ENCODE assay signal across 23 cellular contexts in the genomic region with DNA sequence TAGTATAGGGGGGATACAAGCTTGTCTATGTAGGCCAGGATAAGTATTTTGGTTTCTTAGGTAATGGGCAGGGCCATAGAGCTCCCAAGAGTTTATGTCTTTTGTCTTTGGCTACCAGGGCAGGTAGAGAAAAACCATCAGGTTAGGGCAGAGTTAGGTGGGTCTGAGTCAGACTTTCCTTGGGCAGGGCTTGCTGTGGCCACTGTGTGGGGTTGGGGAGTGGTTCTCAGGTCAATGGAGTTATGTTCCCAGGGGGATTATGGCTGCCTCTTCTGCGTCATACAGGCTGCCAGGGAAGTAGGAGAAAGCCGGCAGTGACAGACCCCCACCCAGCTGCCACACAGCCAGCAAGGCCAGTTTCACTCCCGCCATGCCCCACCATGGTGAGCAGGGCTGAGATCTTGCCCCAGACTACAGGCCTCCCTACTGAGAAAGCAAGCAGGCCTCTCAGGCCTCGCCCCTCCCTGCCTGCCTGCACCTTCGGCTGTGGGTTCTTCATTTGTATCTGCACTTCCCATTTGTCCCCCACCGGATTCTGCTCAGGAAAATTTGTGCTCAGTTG.
"Had no signal": no experiment of that assay in that cellular context is flagged by ENCODE, and none has a peak within 500 bp of the region (broad histone marks: within the 10 kb centered on the region; RNA-seq: fewer than 3 reads in every experiment).

No MANE protein-coding gene starts in this region.

- FAIRE-seq: colon had no signal

- H3K4me1 ChIP-seq: esophagus muscularis mucosa had no signal

- H3K27ac Mint-ChIP-seq: activated CD8-positive, alpha-beta T cell treated with anti-CD3 and anti-CD28 coated beads, Interleukin-2, amount 10 ng/mL, durations not matched to agents 7 days and 5 days; nephron progenitor cell; type B pancreatic cell had no signal

- H3K27me3 ChIP-seq: brain microvascular endothelial cell, dorsolateral prefrontal cortex, esophagus muscularis mucosa had no signal

- H3K27me3 Mint-ChIP-seq: type B pancreatic cell had no signal

- DNase-seq: activated CD4-positive, alpha-beta T cell treated with anti-CD3 and anti-CD28 coated beads for 48 hours; activated CD4-positive, CD25-positive, alpha-beta regulatory T cell; activated CD8-positive, alpha-beta T cell treated with anti-CD3 and anti-CD28 coated beads, Interleukin-2, amount 10 ng/mL, durations not matched to agents 7 days and 5 days; activated effector memory CD4-positive, alpha-beta T cell treated with Interleukin-2 at 50 U/mL for 16 hours; activated T-cell treated with anti-CD3 and anti-CD28 coated beads, Interleukin-2, amount 50 U/mL, for 48 hours; anterior cingulate cortex; brain microvascular endothelial cell; central memory CD4-positive, alpha-beta T cell; dorsolateral prefrontal cortex; left colon; nephron progenitor cell; occipital lobe; retina; stimulated activated CD4-positive, alpha-beta T cell treated with anti-CD3 and anti-CD28 coated beads, Interleukin-12 subunit alpha, Interleukin-12 subunit beta, amount 100 ng/mL, for 4 hours; stimulated activated CD4-positive, alpha-beta T cell treated with anti-CD3 and anti-CD28 coated beads, Interleukin-1b, Interleukin-23, amount 100 ng/mL, for 48 hours; stimulated activated CD8-positive, alpha-beta memory T cell treated with anti-CD3 and anti-CD28 coated beads, Interleukin-4, amount 100 ng/mL, for 48 hours; stimulated activated naive CD4-positive, alpha-beta T cell treated with Interleukin-2 at 50 U/mL for 16 hours; T-helper 1 cell; T-helper 9 cell had no signal

- H3K4me3 Mint-ChIP-seq: activated CD8-positive, alpha-beta T cell treated with anti-CD3 and anti-CD28 coated beads, Interleukin-2, amount 10 ng/mL, durations not matched to agents 7 days and 5 days; nephron progenitor cell; type B pancreatic cell had no signal

- H3K4me1 Mint-ChIP-seq: nephron progenitor cell had no signal

- H3K4me3 ChIP-seq: dorsolateral prefrontal cortex, esophagus muscularis mucosa, lung had no signal

- H3K27ac ChIP-seq: brain microvascular endothelial cell, dorsolateral prefrontal cortex, esophagus muscularis mucosa had no signal
